In the genomic region with DNA sequence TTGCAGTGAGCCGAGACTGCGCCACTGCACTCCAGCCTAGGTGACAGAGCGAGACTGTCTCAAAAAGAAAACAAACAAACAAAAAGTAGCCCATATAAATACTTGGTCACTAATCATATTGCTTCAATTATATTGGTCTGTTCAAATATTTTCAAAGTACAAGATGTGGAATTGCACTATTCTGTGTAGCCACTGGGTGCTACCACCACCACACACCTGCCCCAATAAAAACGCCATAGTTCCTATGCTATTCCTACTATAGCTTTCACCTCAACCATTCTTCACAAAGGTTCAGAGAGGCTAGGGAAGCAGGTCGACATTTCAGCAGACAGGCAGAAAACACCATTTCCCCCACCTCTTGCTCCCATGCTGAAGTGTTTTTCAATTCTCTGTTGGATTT, we compare ENCODE assay signal across 1 cellular context.
TF ChIP-seq lines count a peak whose summit lies in the region.

No MANE protein-coding gene starts in this region.

TF ChIP-seq in GM12878, 131 proteins besides CTCF, POLR2A, EP300 and RAD21 (continued from another document):
- TF ChIP-seq, protein P1, sequence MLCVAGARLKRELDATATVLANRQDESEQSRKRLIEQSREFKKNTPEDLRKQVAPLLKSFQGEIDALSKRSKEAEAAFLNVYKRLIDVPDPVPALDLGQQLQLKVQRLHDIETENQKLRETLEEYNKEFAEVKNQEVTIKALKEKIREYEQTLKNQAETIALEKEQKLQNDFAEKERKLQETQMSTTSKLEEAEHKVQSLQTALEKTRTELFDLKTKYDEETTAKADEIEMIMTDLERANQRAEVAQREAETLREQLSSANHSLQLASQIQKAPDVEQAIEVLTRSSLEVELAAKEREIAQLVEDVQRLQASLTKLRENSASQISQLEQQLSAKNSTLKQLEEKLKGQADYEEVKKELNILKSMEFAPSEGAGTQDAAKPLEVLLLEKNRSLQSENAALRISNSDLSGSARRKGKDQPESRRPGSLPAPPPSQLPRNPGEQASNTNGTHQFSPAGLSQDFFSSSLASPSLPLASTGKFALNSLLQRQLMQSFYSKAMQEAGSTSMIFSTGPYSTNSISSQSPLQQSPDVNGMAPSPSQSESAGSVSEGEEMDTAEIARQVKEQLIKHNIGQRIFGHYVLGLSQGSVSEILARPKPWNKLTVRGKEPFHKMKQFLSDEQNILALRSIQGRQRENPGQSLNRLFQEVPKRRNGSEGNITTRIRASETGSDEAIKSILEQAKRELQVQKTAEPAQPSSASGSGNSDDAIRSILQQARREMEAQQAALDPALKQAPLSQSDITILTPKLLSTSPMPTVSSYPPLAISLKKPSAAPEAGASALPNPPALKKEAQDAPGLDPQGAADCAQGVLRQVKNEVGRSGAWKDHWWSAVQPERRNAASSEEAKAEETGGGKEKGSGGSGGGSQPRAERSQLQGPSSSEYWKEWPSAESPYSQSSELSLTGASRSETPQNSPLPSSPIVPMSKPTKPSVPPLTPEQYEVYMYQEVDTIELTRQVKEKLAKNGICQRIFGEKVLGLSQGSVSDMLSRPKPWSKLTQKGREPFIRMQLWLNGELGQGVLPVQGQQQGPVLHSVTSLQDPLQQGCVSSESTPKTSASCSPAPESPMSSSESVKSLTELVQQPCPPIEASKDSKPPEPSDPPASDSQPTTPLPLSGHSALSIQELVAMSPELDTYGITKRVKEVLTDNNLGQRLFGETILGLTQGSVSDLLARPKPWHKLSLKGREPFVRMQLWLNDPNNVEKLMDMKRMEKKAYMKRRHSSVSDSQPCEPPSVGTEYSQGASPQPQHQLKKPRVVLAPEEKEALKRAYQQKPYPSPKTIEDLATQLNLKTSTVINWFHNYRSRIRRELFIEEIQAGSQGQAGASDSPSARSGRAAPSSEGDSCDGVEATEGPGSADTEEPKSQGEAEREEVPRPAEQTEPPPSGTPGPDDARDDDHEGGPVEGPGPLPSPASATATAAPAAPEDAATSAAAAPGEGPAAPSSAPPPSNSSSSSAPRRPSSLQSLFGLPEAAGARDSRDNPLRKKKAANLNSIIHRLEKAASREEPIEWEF (IDR thresholded peaks at IDR 0.05; ENCODE audit: insufficient replicate concordance, low read depth, low read length) = no peak
- TF ChIP-seq HDAC6 (IDR thresholded peaks at IDR 0.05; ENCODE audit: unreplicated experiment) = no peak
- TF ChIP-seq, protein P2, sequence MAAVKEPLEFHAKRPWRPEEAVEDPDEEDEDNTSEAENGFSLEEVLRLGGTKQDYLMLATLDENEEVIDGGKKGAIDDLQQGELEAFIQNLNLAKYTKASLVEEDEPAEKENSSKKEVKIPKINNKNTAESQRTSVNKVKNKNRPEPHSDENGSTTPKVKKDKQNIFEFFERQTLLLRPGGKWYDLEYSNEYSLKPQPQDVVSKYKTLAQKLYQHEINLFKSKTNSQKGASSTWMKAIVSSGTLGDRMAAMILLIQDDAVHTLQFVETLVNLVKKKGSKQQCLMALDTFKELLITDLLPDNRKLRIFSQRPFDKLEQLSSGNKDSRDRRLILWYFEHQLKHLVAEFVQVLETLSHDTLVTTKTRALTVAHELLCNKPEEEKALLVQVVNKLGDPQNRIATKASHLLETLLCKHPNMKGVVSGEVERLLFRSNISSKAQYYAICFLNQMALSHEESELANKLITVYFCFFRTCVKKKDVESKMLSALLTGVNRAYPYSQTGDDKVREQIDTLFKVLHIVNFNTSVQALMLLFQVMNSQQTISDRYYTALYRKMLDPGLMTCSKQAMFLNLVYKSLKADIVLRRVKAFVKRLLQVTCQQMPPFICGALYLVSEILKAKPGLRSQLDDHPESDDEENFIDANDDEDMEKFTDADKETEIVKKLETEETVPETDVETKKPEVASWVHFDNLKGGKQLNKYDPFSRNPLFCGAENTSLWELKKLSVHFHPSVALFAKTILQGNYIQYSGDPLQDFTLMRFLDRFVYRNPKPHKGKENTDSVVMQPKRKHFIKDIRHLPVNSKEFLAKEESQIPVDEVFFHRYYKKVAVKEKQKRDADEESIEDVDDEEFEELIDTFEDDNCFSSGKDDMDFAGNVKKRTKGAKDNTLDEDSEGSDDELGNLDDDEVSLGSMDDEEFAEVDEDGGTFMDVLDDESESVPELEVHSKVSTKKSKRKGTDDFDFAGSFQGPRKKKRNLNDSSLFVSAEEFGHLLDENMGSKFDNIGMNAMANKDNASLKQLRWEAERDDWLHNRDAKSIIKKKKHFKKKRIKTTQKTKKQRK (IDR thresholded peaks at IDR 0.05; ENCODE audit: low read depth, low read length) = no peak
